ENCODE assay signal across 10 cellular contexts in the genomic region with DNA sequence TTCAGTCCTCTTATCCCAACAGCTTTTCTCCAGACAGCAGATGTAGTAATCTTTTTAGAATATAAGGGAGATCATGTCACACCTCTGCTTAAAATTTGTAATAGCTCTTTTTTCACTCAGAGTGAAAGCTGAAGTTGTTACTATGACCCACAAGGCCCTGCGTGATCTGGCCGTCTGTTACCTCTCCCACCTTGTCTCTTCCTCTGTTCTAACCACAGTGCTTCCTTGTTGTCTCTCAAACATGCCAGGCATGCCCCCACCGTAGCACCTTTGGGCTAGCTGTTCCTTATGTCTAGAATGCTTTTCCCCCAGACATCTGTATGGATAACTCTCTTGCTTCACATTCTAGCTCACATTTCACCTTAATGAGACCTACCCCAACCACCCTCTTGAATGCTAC. TPM values are rescaled to one million over a fixed set of nuclear protein-coding genes. Genes with fewer than 3 reads are reported as not detected.
DNase-seq lines count a peak whose midpoint lies in the region; ATAC-seq and TF ChIP-seq lines count a peak whose summit lies in the region.
"Had no signal": no experiment of that assay in that cellular context is flagged by ENCODE, and none has a peak within 500 bp of the region (broad histone marks: within the 10 kb centered on the region; RNA-seq: fewer than 3 reads in every experiment).

No MANE protein-coding gene starts in this region.

- peak overlapping the region; percentile 70 for H3K4me3 Mint-ChIP-seq in natural killer cell

- peaks cover 34% of the 10 kb centered on the region for H3K36me3 Mint-ChIP-seq in natural killer cell

- CTCF ChIA-PET in RWPE1 (lab: Yijun Ruan, JAX): no interaction called here

- H3K27ac Mint-ChIP-seq in natural killer cell: peak overlapping the region; percentile 86 to 90

- H3K27me3 Mint-ChIP-seq in natural killer cell (ENCODE audit: low read depth in 2 of 2): no peaks in the 10 kb centered on the region

- ATAC-seq in GM18499 (IDR thresholded peaks at IDR 0.05; ENCODE audit: insufficient read depth, unreplicated experiment): peak; percentile 42
- ATAC-seq in HG02759 (IDR thresholded peaks at IDR 0.05; ENCODE audit: unreplicated experiment): peak; percentile 77
- peak; percentile 83 to 95 (median 89) for ATAC-seq in natural killer cell
- ATAC-seq: K562 had no signal

- peaks cover 34 to 36% of the 10 kb centered on the region in 2 donors for H3K4me1 Mint-ChIP-seq in natural killer cell

- peak; percentile 40 for DNase-seq in activated CD4-positive, alpha-beta T cell treated with anti-CD3 and anti-CD28 coated beads for 48 hours
- DNase-seq in natural killer cell: no peak
- no peak for DNase-seq in RWPE1 (ENCODE audit: low spot score)
- no peak for DNase-seq in caudate nucleus (lab: John Stamatoyannopoulos, UW)
- DNase-seq in SIG-M5 treated with dmso at 0.1 percent for 504 hours (lab: John Stamatoyannopoulos, UW; ENCODE audit: unreplicated experiment): no peak
- no peak for DNase-seq in DMS53 (lab: John Stamatoyannopoulos, UW)
- DNase-seq: pancreas had no signal

- no peaks in the 10 kb centered on the region for H3K9me3 Mint-ChIP-seq in natural killer cell

- POLR2A ChIA-PET in RWPE1 (lab: Yijun Ruan, JAX; ENCODE audit: low non-redundant PET): no interaction called here

- TF ChIP-seq CTCF in natural killer cell (IDR thresholded peaks at IDR 0.05) (no peak), RWPE1 (conservative IDR thresholded peaks at IDR 0.05; ENCODE audit: low read depth) (no peak)

- intact Hi-C loops in natural killer cell (cut with micrococcal nuclease): loop anchor here (5.0 kb wide), 1 partner anchor 156 kb away; no protein-coding TSS in a partner anchor

- H3K27ac ChIP-seq in RWPE1 (no peak overlapping the region), caudate nucleus (ENCODE audit: low read depth, low read length) (no peak overlapping the region)
- H3K27ac ChIP-seq: pancreas had no signal

RNA-seq across cellular contexts. Expression of a gene that starts 6.5 kb away (rescaled TPM):
- total RNA-seq in natural killer cell: 100 to 1,000 TPM; 100 to 122 (median 115) TPM

RNA-seq across cellular contexts. Expression of a gene that starts 22.4 kb away (rescaled TPM):
- 10 to 100 TPM in 2 of 3 donors, 1 to 10 TPM in 1; 9.5 to 16.9 (median 13.0) TPM for total RNA-seq in natural killer cell

RNA-seq across cellular contexts. Expression of a gene that starts 34.8 kb away (rescaled TPM):
- total RNA-seq in natural killer cell: 1 to 10 TPM; 1.6 to 6.9 (median 1.7) TPM

RNA-seq across cellular contexts. Expression of a gene that starts 56.1 kb away (rescaled TPM):
- 10 to 100 TPM; 27.8 to 28.5 (median 28.4) TPM for total RNA-seq in natural killer cell
